1 cellular context compared by ENCODE assay signal in genomic region chr1:90763506-90763905, GRCh38.
TF ChIP-seq lines count a peak whose summit lies in the region.

No MANE protein-coding gene starts in this region.

TF ChIP-seq in K562, 482 proteins besides CTCF, POLR2A, EP300 and RAD21:
- peak; percentile 35; the same call in 1 of the 2 replicates for TF ChIP-seq RFX1 (IDR thresholded peaks at IDR 0.05)
- no peak for TF ChIP-seq TRIM24 (IDR thresholded peaks at IDR 0.05)
- TF ChIP-seq STAT5A (IDR thresholded peaks at IDR 0.05; ENCODE audit: borderline replicate concordance, low read length): peak; percentile 82
- no peak for TF ChIP-seq TAF1 (IDR thresholded peaks at IDR 0.05; ENCODE audit: control insufficient read depth, extremely low read depth, insufficient read depth, low read length, severe bottlenecking)
- TF ChIP-seq PBX2 (CRISPR knock-in tag; IDR thresholded peaks at IDR 0.05; ENCODE audit: low read depth): no peak
- peak; percentile 47; the same call in 1 of the 2 replicates for TF ChIP-seq PBX2 (tag; conservative IDR thresholded peaks at IDR 0.05; ENCODE audit: low read depth)
- peak; percentile 80 for TF ChIP-seq PKNOX1 (IDR thresholded peaks at IDR 0.05)
- TF ChIP-seq HDAC8 (tag; IDR thresholded peaks at IDR 0.05): no peak
- TF ChIP-seq CGGBP1 (CRISPR knock-in tag; IDR thresholded peaks at IDR 0.05): no peak
- no peak for TF ChIP-seq MLLT1 (IDR thresholded peaks at IDR 0.05)
- TF ChIP-seq RCOR1 (IDR thresholded peaks at IDR 0.05; ENCODE audit: borderline replicate concordance in 1 of 2, low read depth in 2 of 2, low read length in 2 of 2): no peak
- no peak for TF ChIP-seq FOXM1 (IDR thresholded peaks at IDR 0.05; ENCODE audit: low read depth)
- no peak for TF ChIP-seq FOXM1 (CRISPR knock-in tag; IDR thresholded peaks at IDR 0.05; ENCODE audit: low read depth)
- TF ChIP-seq MCM3 (IDR thresholded peaks at IDR 0.05): no peak
- no peak for TF ChIP-seq CREB3L1 (IDR thresholded peaks at IDR 0.05; ENCODE audit: borderline replicate concordance, low read depth)
- TF ChIP-seq ELK1 (CRISPR knock-in tag; IDR thresholded peaks at IDR 0.05): no peak
- peak; percentile 74 to 96 for TF ChIP-seq SRF (CRISPR knock-in tag; IDR thresholded peaks at IDR 0.05)
- no peak for TF ChIP-seq NR0B1 (IDR thresholded peaks at IDR 0.05; ENCODE audit: partially characterized antibody)
- no peak for TF ChIP-seq FUS (optimal IDR thresholded peaks at IDR 0.05; ENCODE audit: low read depth, low read length)
- TF ChIP-seq MEIS2 (IDR thresholded peaks at IDR 0.05; ENCODE audit: partially characterized antibody): peak; percentile 64
- no peak for TF ChIP-seq NFE2L1 (tag; IDR thresholded peaks at IDR 0.05; ENCODE audit: borderline replicate concordance, low read depth)
TF ChIP-seq in K562: peak in this region for 6.
